Comparison of ENCODE assay signal across 1 cellular context in genomic region chr17:32894245-32894644, GRCh38.
TF ChIP-seq lines count a peak whose summit lies in the region.

No MANE protein-coding gene starts in this region.

TF ChIP-seq in K562, 482 proteins besides CTCF, POLR2A, EP300 and RAD21 (continued from another document and continues in another):
- TF ChIP-seq PBX2 (CRISPR knock-in tag; IDR thresholded peaks at IDR 0.05; ENCODE audit: low read depth) (no peak), PBX2 (tag; conservative IDR thresholded peaks at IDR 0.05; ENCODE audit: low read depth) (no peak), ETV6 (IDR thresholded peaks at IDR 0.05; ENCODE audit: borderline replicate concordance in 1 of 2, low read depth in 2 of 2, low read length in 1 of 2) (peak; percentile 44 to 75; a peak in 1 of 4 replicates), ETV6 (CRISPR knock-in tag; IDR thresholded peaks at IDR 0.05; ENCODE audit: borderline replicate concordance) (no peak), CCAR2 (IDR thresholded peaks at IDR 0.05; ENCODE audit: low read depth, low read length) (no peak), SPI1 (IDR thresholded peaks at IDR 0.05; ENCODE audit: borderline replicate concordance, low read depth, low read length) (0 out of 2 replicates have a peak, but pooled peaks have one; percentile 29), POLR2B (IDR thresholded peaks at IDR 0.05; ENCODE audit: low read depth, partially characterized antibody) (no peak), ZMIZ1 (IDR thresholded peaks at IDR 0.05; ENCODE audit: low read depth in 2 of 2, low read length in 2 of 2) (peak in 1 of 2 experiments; percentile 72; a peak in 1 of 4 replicates), SAP30 (IDR thresholded peaks at IDR 0.05; ENCODE audit: borderline replicate concordance, insufficient read depth, low read depth, low read length, poor library complexity, severe bottlenecking) (no peak), ARNT (IDR thresholded peaks at IDR 0.05) (peak; percentile 15 to 39; a peak in 1 of 4 replicates), TEAD4 (IDR thresholded peaks at IDR 0.05; ENCODE audit: low read length) (peak; percentile 88), TEAD4 (CRISPR knock-in tag; IDR thresholded peaks at IDR 0.05; ENCODE audit: borderline replicate concordance) (no peak), ZNF24 (IDR thresholded peaks at IDR 0.05) (peak; percentile 49; the same call in 1 of the 2 replicates), SMAD4 (CRISPR knock-in tag; conservative IDR thresholded peaks at IDR 0.05) (peak; percentile 85), SIN3A (IDR thresholded peaks at IDR 0.05; ENCODE audit: borderline replicate concordance in 2 of 2, control insufficient read depth in 1 of 2, low read depth in 2 of 2, low read length in 2 of 2) (no peak), ZNF398 (CRISPR knock-in tag; IDR thresholded peaks at IDR 0.05) (no peak), CEBPB (tag; IDR thresholded peaks at IDR 0.05) (peak; percentile 93), ZNF512 (tag; IDR thresholded peaks at IDR 0.05) (no peak), SOX6 (IDR thresholded peaks at IDR 0.05) (peak; percentile 68), DACH1 (IDR thresholded peaks at IDR 0.05; ENCODE audit: partially characterized antibody) (peak; percentile 63), TEAD1 (CRISPR knock-in tag; IDR thresholded peaks at IDR 0.05) (peak in 1 of 2 experiments; percentile 38; a peak in 1 of 4 replicates), NCOA1 (IDR thresholded peaks at IDR 0.05; ENCODE audit: low read depth) (peak; percentile 82; the same call in 1 of the 2 replicates), GTF2B (IDR thresholded peaks at IDR 0.05; ENCODE audit: extremely low read depth, insufficient read length) (no peak), ZFX (CRISPR knock-in tag; IDR thresholded peaks at IDR 0.05) (no peak), JUN (IDR thresholded peaks at IDR 0.05; ENCODE audit: borderline replicate concordance, low read depth, low read length) (peak; percentile 21; the same call in 1 of the 2 replicates), JUN (CRISPR knock-in tag; IDR thresholded peaks at IDR 0.05; ENCODE audit: borderline replicate concordance) (no peak), KDM5B (IDR thresholded peaks at IDR 0.05; ENCODE audit: insufficient replicate concordance, low read depth, low read length) (no peak), DEAF1 (CRISPR knock-in tag; IDR thresholded peaks at IDR 0.05) (no peak), KLF16 (IDR thresholded peaks at IDR 0.05) (peak; percentile 76), MTA1 (IDR thresholded peaks at IDR 0.05; ENCODE audit: borderline replicate concordance) (peak; percentile 59; the same call in 1 of the 2 replicates), NCOR1 (IDR thresholded peaks at IDR 0.05) (peak; percentile 89), NFIC (IDR thresholded peaks at IDR 0.05) (peak; percentile 72), REST (CRISPR knock-in tag; IDR thresholded peaks at IDR 0.05; ENCODE audit: low read depth) (no peak), LCOR (CRISPR knock-in tag; IDR thresholded peaks at IDR 0.05) (no peak), HNRNPL (IDR thresholded peaks at IDR 0.05; ENCODE audit: low read depth, low read length) (no peak)
